In the genomic region with DNA sequence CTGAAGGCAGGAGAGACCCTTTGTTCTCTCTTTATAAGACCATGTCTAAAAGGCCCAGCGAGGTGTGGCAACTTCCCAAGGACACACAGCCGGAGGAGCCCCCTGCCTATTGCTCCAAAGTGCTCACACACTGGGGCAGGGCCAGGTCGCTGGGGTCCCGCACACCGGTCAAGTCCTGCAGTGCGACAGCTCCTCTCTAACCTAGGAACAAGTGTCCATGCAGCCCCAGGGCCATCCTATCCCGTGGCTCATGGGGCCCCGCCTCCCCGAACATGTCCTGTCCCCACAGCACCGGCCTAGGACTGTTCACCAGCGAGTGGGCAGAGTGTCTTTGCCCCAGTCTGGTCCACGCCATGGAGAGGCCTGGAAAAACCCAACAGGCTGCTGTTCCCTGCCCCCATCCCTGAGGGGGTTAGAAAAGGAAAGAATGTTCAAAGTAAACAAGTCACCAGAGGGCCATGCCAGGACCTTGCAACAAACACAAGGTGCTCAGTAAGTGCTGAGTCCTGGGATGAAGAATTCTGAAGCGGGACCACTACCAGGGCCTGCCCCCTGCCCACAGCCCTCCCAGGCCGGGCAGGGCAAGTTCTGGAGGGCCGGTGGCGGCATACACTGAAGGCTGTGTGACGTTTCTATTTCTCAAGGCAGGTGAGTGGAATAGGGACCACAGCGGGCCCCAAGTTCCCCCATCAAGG, we compare ENCODE assay signal across 8 cellular contexts. TPM values are rescaled to one million over a fixed set of nuclear protein-coding genes. Genes with fewer than 3 reads are reported as not detected.
DNase-seq lines count a peak whose midpoint lies in the region; ATAC-seq and TF ChIP-seq lines count a peak whose summit lies in the region.

No MANE protein-coding gene starts in this region.

- no peaks in the 10 kb centered on the region for H3K27me3 ChIP-seq in PC-9 (ENCODE audit: insufficient read depth, low read depth)

- no peaks in the 10 kb centered on the region for H3K36me3 Mint-ChIP-seq in natural killer cell

- H3K9me3 Mint-ChIP-seq in natural killer cell: no peaks in the 10 kb centered on the region

- H3K27ac ChIP-seq in PC-9: peak overlapping the region; percentile 35

- CTCF ChIA-PET in PC-9 (lab: Charles Lee): interaction anchor here (0.7 kb wide), 1 partner anchor 882 kb away, joined by 3 read pairs; no protein-coding TSS in a partner anchor

- H3K79me2 ChIP-seq in PC-9 (ENCODE audit: low read depth): peaks cover 59% of the 10 kb centered on the region

- peak overlapping the region; percentile 88 for H3K4me3 ChIP-seq in PC-9
- H3K4me3 ChIP-seq in epithelial cell of proximal tubule (ENCODE audit: low read depth, low read length): peak overlapping the region; percentile 91

- no peaks in the 10 kb centered on the region for H3K9me3 ChIP-seq in PC-9 (ENCODE audit: insufficient read depth, low read depth)

- peaks cover 26% of the 10 kb centered on the region for H3K4me1 ChIP-seq in PC-9 (replicated peaks; ENCODE audit: insufficient read depth)

- intact Hi-C loops in PC-9 (cut with micrococcal nuclease; ENCODE audit: unreplicated experiment) (loop anchor here (2.0 to 5.0 kb wide), 2 partner anchors 14 to 444 kb away; partner anchors contain the start of gene PHF2), natural killer cell (cut with micrococcal nuclease) (loop anchor here (5.0 to 10.0 kb wide), 2 partner anchors 36 to 322 kb away; partner anchors contain the start of genes CARD19, FAM120A and FAM120AOS)

- no peaks in the 10 kb centered on the region for H3K9me2 ChIP-seq in PC-9 (ENCODE audit: insufficient read depth)

- peak overlapping the region; percentile 82 for H3K4me2 ChIP-seq in PC-9

- H3K36me3 ChIP-seq in PC-9 (ENCODE audit: low read depth): no peaks in the 10 kb centered on the region

- peaks cover 37% of the 10 kb centered on the region for H4K20me1 ChIP-seq in PC-9 (ENCODE audit: insufficient read depth)

- BruUV-seq in PC-9 (replicated peaks; lab: Mats Ljungman, UMichigan): TSS peak; percentile 59

- ATAC-seq in natural killer cell: no peak
- ATAC-seq in GM18861 (IDR thresholded peaks at IDR 0.05; ENCODE audit: unreplicated experiment): no peak
- ATAC-seq in GM19455 (IDR thresholded peaks at IDR 0.05; ENCODE audit: unreplicated experiment): no peak

- H3K4me3 Mint-ChIP-seq in natural killer cell: peak overlapping the region; percentile 82

- DNase-seq in COLO829 (ENCODE audit: low spot score) (peak; percentile 21), PC-9 (peak; percentile 32 to 63), epithelial cell of proximal tubule (ENCODE audit: low read depth) (no peak), natural killer cell (no peak), mesenteric fat pad (ENCODE audit: low spot score) (no peak)
- no peak for DNase-seq in activated CD8-positive, alpha-beta memory T cell treated with anti-CD3 and anti-CD28 coated beads, Interleukin-2, amount 50 U/mL, for 48 hours

- POLR2A ChIA-PET in PC-9 (lab: Charles Lee; ENCODE audit: unreplicated experiment): interaction anchor here (0.6 kb wide), 2 partner anchors 10 to 13 kb away, joined by 3 read pairs; no protein-coding TSS in a partner anchor

- H3F3A ChIP-seq in PC-9 (ENCODE audit: insufficient read depth, low read depth): peaks cover 5% of the 10 kb centered on the region; the same call in 1 of the 2 replicates

- H3K27ac Mint-ChIP-seq in natural killer cell: peak overlapping the region; percentile 90 to 97

- H3K4me1 Mint-ChIP-seq in natural killer cell: peaks cover 27 to 28% of the 10 kb centered on the region in 2 donors

- TF ChIP-seq CTCF in PC-9 (conservative IDR thresholded peaks at IDR 0.05) (no peak), epithelial cell of proximal tubule (conservative IDR thresholded peaks at IDR 0.05; ENCODE audit: low read depth, low read length) (no peak), natural killer cell (IDR thresholded peaks at IDR 0.05) (no peak)

- H2AFZ ChIP-seq in PC-9: peak overlapping the region; percentile 88; the same call in 1 of the 2 replicates

- peaks cover 0 to 5% of the 10 kb centered on the region in 2 donors for H3K27me3 Mint-ChIP-seq in natural killer cell (ENCODE audit: low read depth in 2 of 2)

RNA-seq across cellular contexts. Expression of gene NINJ1, which starts 1.0 kb away (rescaled TPM):
- total RNA-seq in PC-9 (2021): 115 TPM in 2 replicates
- 58.9 and 59.0 TPM in 2 replicates for total RNA-seq in epithelial cell of proximal tubule
- total RNA-seq in natural killer cell: 100 to 1,000 TPM in 1 of 3 donors, 10 to 100 TPM in 2; 87.3 to 121 (median 93.8) TPM
- 58.8 TPM for total RNA-seq in mesenteric fat pad

RNA-seq across cellular contexts. Expression of gene CARD19, which starts 37.1 kb away (rescaled TPM):
- total RNA-seq in PC-9 (2021) (97.5 and 122 TPM in 2 replicates), epithelial cell of proximal tubule (64.6 and 85.2 TPM in 2 replicates), natural killer cell (10 to 100 TPM; 30.7 to 49.1 (median 42.6) TPM), mesenteric fat pad (38.9 TPM)

RNA-seq across cellular contexts. Expression of gene WNK2, which starts 50.8 kb away (rescaled TPM):
- total RNA-seq in PC-9 (2021) (44.6 and 61.3 TPM in 2 replicates), epithelial cell of proximal tubule (0.29 and 1.0 TPM in 2 replicates), natural killer cell (under 1 TPM in 1 of 3 donors, not detected in 2; 0.25 TPM), mesenteric fat pad (1.1 TPM)

Comparison
In these comparisons a context has a peak if more than half of its experiments do, and no peak if none do; other contexts are left out.
1. DNase-seq: peak in COLO829 (single experiment) and PC-9 (2 of 2); none in epithelial cell of proximal tubule (single experiment), natural killer cell (single experiment), mesenteric fat pad (single experiment) and activated CD8-positive, alpha-beta memory T cell treated with anti-CD3 and anti-CD28 coated beads, Interleukin-2, amount 50 U/mL, for 48 hours (single experiment).
2. RNA of gene WNK2, which starts 50.8 kb away (total RNA-seq): 44.6 to 61.3 TPM in PC-9; 1.1 TPM in mesenteric fat pad (single experiment), 0.29 to 1.0 TPM in epithelial cell of proximal tubule and 0.25 TPM in natural killer cell; every median in the first group is over 10 times any median in the second.